37 cellular contexts compared by ENCODE assay signal in genomic region chr3:105972069-105972468, GRCh38.
DNase-seq lines count a peak whose midpoint lies in the region; ATAC-seq, FAIRE-seq and TF ChIP-seq lines count a peak whose summit lies in the region.
"Had no signal": no experiment of that assay in that cellular context is flagged by ENCODE, and none has a peak within 500 bp of the region (broad histone marks: within the 10 kb centered on the region; RNA-seq: fewer than 3 reads in every experiment).

No MANE protein-coding gene starts in this region.

- in situ Hi-C loops in K562 (cut with MboI): no loop called here

- no peak overlapping the region for H3K4me2 ChIP-seq in K562 (ENCODE audit: insufficient read depth, low read length)
- H3K4me2 ChIP-seq: A549; BLaER1; BLaER1 treated with 17β-estradiol and CSF1 and Interleukin-3, amounts not matched to agents 10 nM and 100 nM had no signal

- no TSS peak for BruUV-seq in K562 (replicated peaks; lab: Mats Ljungman, UMichigan)

- H4K20me1 ChIP-seq in K562 (replicated peaks; ENCODE audit: control insufficient read depth, insufficient read depth, low read length): no peaks in the 10 kb centered on the region
- H4K20me1 ChIP-seq: BLaER1; BLaER1 treated with 17β-estradiol and CSF1 and Interleukin-3, amounts not matched to agents 10 nM and 100 nM had no signal

- TF ChIP-seq CTCF in HEK293 (tag by site-specific recombination; IDR thresholded peaks at IDR 0.05) (no peak), K562 (IDR thresholded peaks at IDR 0.05 in 2 of 3, conservative IDR thresholded peaks at IDR 0.05 in 1 of 3; ENCODE audit: insufficient read depth in 2 of 3, low read depth in 1 of 3, low read length in 3 of 3) (no peak), endothelial cell (IDR thresholded peaks at IDR 0.05; ENCODE audit: unreplicated experiment) (no peak)

- H3K79me2 ChIP-seq in K562 (ENCODE audit: control insufficient read depth, insufficient read depth, low read length): no peaks in the 10 kb centered on the region

- H3K4me1 ChIP-seq in HEK293 (ENCODE audit: control insufficient read depth, insufficient read depth, low read length) (no peaks in the 10 kb centered on the region), K562 (replicated peaks in 1 of 2; ENCODE audit: control insufficient read depth in 2 of 2, insufficient read depth in 2 of 2, low read length in 2 of 2) (no peaks in the 10 kb centered on the region)
- H3K4me1 ChIP-seq: BE2C, BLaER1, Caco-2 had no signal

- H3K9ac ChIP-seq in K562 (ENCODE audit: insufficient read depth in 1 of 2, low read depth in 2 of 2, low read length in 2 of 2): no peak overlapping the region
- H3K9ac ChIP-seq: BLaER1; BLaER1 treated with 17β-estradiol and CSF1 and Interleukin-3, amounts not matched to agents 10 nM and 100 nM had no signal

- ATAC-seq in K562: no peak
- ATAC-seq: A549; CD8-positive, alpha-beta T cell had no signal

- no peaks in the 10 kb centered on the region for H3K4me1 Mint-ChIP-seq in endothelial cell (ENCODE audit: unreplicated experiment)
- H3K4me1 Mint-ChIP-seq: B cell; CD4-positive, CD25-positive, alpha-beta regulatory T cell; CD8-positive, alpha-beta memory T cell had no signal

- H3K9me1 ChIP-seq in K562 (ENCODE audit: control insufficient read depth, insufficient read depth, low read length): no peaks in the 10 kb centered on the region

- H3K27ac Mint-ChIP-seq in endothelial cell (ENCODE audit: unreplicated experiment): no peak overlapping the region
- H3K27ac Mint-ChIP-seq: B cell; CD4-positive, alpha-beta memory T cell; CD4-positive, alpha-beta T cell; CD4-positive, CD25-positive, alpha-beta regulatory T cell; CD8-positive, alpha-beta T cell had no signal

- DNase-seq in OCI-M1 (lab: John Stamatoyannopoulos, UW): peak; percentile 29
- no peak for DNase-seq in K562 (ENCODE audit: extremely low read depth in 1 of 4, low spot score in 3 of 4)
- DNase-seq in endothelial cell (ENCODE audit: low spot score): no peak
- DNase-seq in A172 (ENCODE audit: low spot score): no peak
- no peak for DNase-seq in NCI-H2196 treated with DMSO at 0.1 percent for 48 hours (lab: John Stamatoyannopoulos, UW; ENCODE audit: unreplicated experiment)
- DNase-seq in stimulated activated CD4-positive, alpha-beta T cell treated with anti-CD3 and anti-CD28 coated beads, Interleukin-1b, Interleukin-23, amount 100 ng/mL, for 48 hours: no peak
- DNase-seq in H4 (ENCODE audit: low spot score): no peak
- DNase-seq: 8988T; ACHN; AML-193; BE2C; C1 segment of cervical spinal cord; Caco-2; Calu3; CD4-positive, alpha-beta memory T cell; CD4-positive, alpha-beta T cell; CD4-positive, CD25-positive, alpha-beta regulatory T cell; CD8-positive, alpha-beta memory T cell; CD8-positive, alpha-beta T cell; COR-L47; DMS 273 treated with DMSO at 0.1 percent for 48 hours; DMS153; DMS53; DMS79; DMS79 treated with DMSO at 0.1 percent for 48 hours; DND-41; EL had no signal

- TF ChIP-seq POLR2A in K562 (conservative IDR thresholded peaks at IDR 0.05): no peak

- no peaks in the 10 kb centered on the region for H3K36me3 ChIP-seq in HEK293 (ENCODE audit: control insufficient read depth in 2 of 2, insufficient read depth in 1 of 2, low read length in 2 of 2)
- H3K36me3 ChIP-seq in K562 (ENCODE audit: control insufficient read depth, insufficient read depth, low read length): no peaks in the 10 kb centered on the region
- H3K36me3 ChIP-seq: BE2C; BLaER1; BLaER1 treated with 17β-estradiol and CSF1 and Interleukin-3, amounts not matched to agents 10 nM and 100 nM had no signal

- H3K27me3 ChIP-seq in K562 (ENCODE audit: control insufficient read depth in 2 of 2, insufficient read depth in 2 of 2, low read length in 2 of 2): no peaks in the 10 kb centered on the region
- H3K27me3 ChIP-seq: BE2C; BLaER1; BLaER1 treated with 17β-estradiol and CSF1 and Interleukin-3, amounts not matched to agents 10 nM and 100 nM had no signal

- intact Hi-C loops in K562 (cut with micrococcal nuclease): no loop called here

- no peak for TF ChIP-seq RAD21 in K562 (CRISPR knock-in tag; conservative IDR thresholded peaks at IDR 0.05 in 1 of 2, IDR thresholded peaks at IDR 0.05 in 1 of 2)

- peaks cover 5% of the 10 kb centered on the region for H3K36me3 Mint-ChIP-seq in endothelial cell (ENCODE audit: low read depth, unreplicated experiment)

- CTCF ChIA-PET in HEK293 (lab: Yijun Ruan, JAX): no interaction called here
- CTCF ChIA-PET in K562 (lab: Yijun Ruan, JAX; ENCODE audit: low intra/inter-chr PET ratio): no interaction called here

- H3K27me3 Mint-ChIP-seq in endothelial cell (ENCODE audit: unreplicated experiment): no peaks in the 10 kb centered on the region
- H3K27me3 Mint-ChIP-seq: B cell; CD4-positive, alpha-beta T cell; CD4-positive, CD25-positive, alpha-beta regulatory T cell; CD8-positive, alpha-beta memory T cell had no signal

- H3K9me3 Mint-ChIP-seq in endothelial cell (ENCODE audit: unreplicated experiment): peaks cover 17% of the 10 kb centered on the region

- H3K4me3 ChIP-seq in HEK293 (ENCODE audit: low read depth, low read length) (no peak overlapping the region), K562 (no peak overlapping the region)
- H3K4me3 ChIP-seq: A549; BLaER1; BLaER1 treated with 17β-estradiol and CSF1 and Interleukin-3, amounts not matched to agents 10 nM and 100 nM had no signal

- H3K9me3 ChIP-seq in HEK293 (ENCODE audit: control insufficient read depth, insufficient read depth, low read depth, low read length): no peaks in the 10 kb centered on the region
- no peaks in the 10 kb centered on the region for H3K9me3 ChIP-seq in K562 (replicated peaks; ENCODE audit: control insufficient read depth, insufficient read depth, low read depth, low read length)
- H3K9me3 ChIP-seq: BE2C had no signal

- no peak for FAIRE-seq in K562 (lab: Jason Lieb, UNC)
- FAIRE-seq: A204.1, A549, D721Med had no signal

- WGBS in K562 (ENCODE audit: insufficient coverage, low coverage, missing lambda C conversion rate): 7% methylated on average over 1 of the region's 1 CpG

- H3K4me3 Mint-ChIP-seq in endothelial cell (ENCODE audit: unreplicated experiment): peak overlapping the region; percentile 23
- H3K4me3 Mint-ChIP-seq: B cell; CD14-positive monocyte; CD4-positive, alpha-beta memory T cell; CD4-positive, alpha-beta T cell; CD4-positive, CD25-positive, alpha-beta regulatory T cell; CD8-positive, alpha-beta memory T cell; CD8-positive, alpha-beta T cell had no signal

- POLR2A ChIA-PET in HEK293 (lab: Yijun Ruan, JAX): no interaction called here
- POLR2A ChIA-PET in K562 (lab: Yijun Ruan, JAX): no interaction called here

- TF ChIP-seq EP300 in K562 (IDR thresholded peaks at IDR 0.05; ENCODE audit: low read length): no peak

- H3K27ac ChIP-seq in HEK293 (ENCODE audit: extremely low read depth, low read depth, low read length) (no peak overlapping the region), K562 (ENCODE audit: extremely low read depth, low read depth, low read length) (no peak overlapping the region)
- H3K27ac ChIP-seq: 22Rv1; A549; BLaER1; BLaER1 treated with 17β-estradiol and CSF1 and Interleukin-3, amounts not matched to agents 10 nM and 100 nM; C4-2B had no signal

- H2AFZ ChIP-seq in K562 (ENCODE audit: low read depth, low read length): no peak overlapping the region

TF ChIP-seq in HEK293, 187 proteins besides CTCF, POLR2A, EP300 and RAD21:
- TF ChIP-seq, protein P1, sequence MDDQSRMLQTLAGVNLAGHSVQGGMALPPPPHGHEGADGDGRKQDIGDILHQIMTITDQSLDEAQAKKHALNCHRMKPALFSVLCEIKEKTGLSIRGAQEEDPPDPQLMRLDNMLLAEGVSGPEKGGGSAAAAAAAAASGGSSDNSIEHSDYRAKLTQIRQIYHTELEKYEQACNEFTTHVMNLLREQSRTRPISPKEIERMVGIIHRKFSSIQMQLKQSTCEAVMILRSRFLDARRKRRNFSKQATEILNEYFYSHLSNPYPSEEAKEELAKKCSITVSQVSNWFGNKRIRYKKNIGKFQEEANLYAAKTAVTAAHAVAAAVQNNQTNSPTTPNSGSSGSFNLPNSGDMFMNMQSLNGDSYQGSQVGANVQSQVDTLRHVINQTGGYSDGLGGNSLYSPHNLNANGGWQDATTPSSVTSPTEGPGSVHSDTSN (CRISPR knock-in tag; IDR thresholded peaks at IDR 0.05): no peak
- no peak for TF ChIP-seq EGR2 (tag by site-specific recombination; IDR thresholded peaks at IDR 0.05; ENCODE audit: low read depth)
- TF ChIP-seq ZNF707 (tag by site-specific recombination; IDR thresholded peaks at IDR 0.05): peak; percentile 67
- no peak for TF ChIP-seq YY2 (tag by site-specific recombination; IDR thresholded peaks at IDR 0.05)

TF ChIP-seq in K562, 482 proteins besides CTCF, POLR2A, EP300 and RAD21:
- TF ChIP-seq ZNF707 (CRISPR knock-in tag; conservative IDR thresholded peaks at IDR 0.05) (peak; percentile 93), NFIC (IDR thresholded peaks at IDR 0.05) (no peak)

Comparison
In these comparisons a context has a peak if more than half of its experiments do, and no peak if none do; other contexts are left out.
1. Of the 44 proteins assayed by ChIP-seq in both K562 and HEK293: peak only in K562: none; only in HEK293: none; in both: ZNF707; in neither: 43.